1 cellular context compared by ENCODE assay signal in genomic region chr20:32510120-32510600, GRCh38.
TF ChIP-seq lines count a peak whose summit lies in the region.

No MANE protein-coding gene starts in this region.

TF ChIP-seq in H1, 55 proteins besides CTCF, POLR2A, EP300 and RAD21 (continued from another document):
- no peak for TF ChIP-seq ATF3 (IDR thresholded peaks at IDR 0.05; ENCODE audit: insufficient read depth, low read depth, low read length)
- TF ChIP-seq BCL11A (IDR thresholded peaks at IDR 0.05; ENCODE audit: low read depth in 2 of 2, low read length in 2 of 2): no peak
- no peak for TF ChIP-seq PHF8 (conservative IDR thresholded peaks at IDR 0.05; ENCODE audit: low read depth, low read length)
- no peak for TF ChIP-seq USF2 (IDR thresholded peaks at IDR 0.05; ENCODE audit: low read length)
- no peak for TF ChIP-seq SAP30 (IDR thresholded peaks at IDR 0.05; ENCODE audit: insufficient read depth, insufficient replicate concordance, low read length)
- no peak for TF ChIP-seq JUND (IDR thresholded peaks at IDR 0.05; ENCODE audit: low read length)
